8 cellular contexts compared by ENCODE assay signal in the genomic region with DNA sequence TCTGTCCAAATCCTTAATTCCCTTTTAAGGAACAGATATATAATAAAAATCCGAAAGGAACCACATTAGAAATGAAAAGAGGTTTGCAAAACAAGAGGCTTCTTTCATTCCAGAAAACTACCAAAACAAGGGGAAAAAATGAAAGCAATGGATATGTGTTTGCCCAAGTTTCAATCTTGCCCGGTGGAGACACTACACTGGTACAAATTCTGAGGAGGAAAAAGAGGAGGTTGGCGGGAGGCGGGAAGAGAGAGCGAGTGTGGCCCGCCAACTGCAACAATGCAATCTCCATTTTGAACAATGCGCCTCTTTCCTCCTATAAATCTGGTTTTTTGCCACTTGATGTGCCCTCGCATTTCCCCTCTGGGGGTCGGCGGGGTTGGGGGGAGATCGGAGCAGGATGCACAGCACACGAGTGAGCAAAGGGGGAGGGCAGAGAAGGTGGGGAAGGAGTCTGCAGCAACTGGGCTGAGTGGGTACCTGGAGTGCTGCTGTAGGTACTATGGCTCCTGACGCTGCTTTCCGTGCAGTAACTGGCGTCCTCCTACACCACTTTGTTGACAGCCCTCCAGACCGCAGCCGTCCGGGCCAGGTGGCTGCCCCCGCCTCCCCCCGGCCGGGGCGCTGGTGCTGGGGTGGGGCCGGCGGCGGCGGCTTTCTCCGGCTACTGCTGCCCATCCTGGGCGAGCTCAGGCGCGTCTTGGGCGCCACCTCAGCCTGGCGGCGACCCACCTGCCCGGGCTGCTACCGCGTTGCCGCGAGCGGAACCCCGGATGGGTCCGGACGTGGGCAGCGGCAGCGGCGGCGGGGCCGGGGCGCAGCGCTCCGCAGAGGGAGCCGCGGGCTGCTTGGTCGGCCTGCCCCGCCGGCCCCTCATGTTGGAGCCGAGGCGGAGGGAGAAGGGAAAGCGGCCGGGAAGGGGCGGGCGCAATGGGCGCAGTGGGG.
DNase-seq lines count a peak whose midpoint lies in the region; ATAC-seq, FAIRE-seq and TF ChIP-seq lines count a peak whose summit lies in the region.

No MANE protein-coding gene starts in this region.

- H2AFZ ChIP-seq in hepatocyte, result peak overlapping the region; percentile 96

- H3K4me3 ChIP-seq in hepatocyte (peak overlapping the region; percentile 100), skeletal muscle cell (ENCODE audit: low read depth, low read length) (peak overlapping the region; percentile 71)

- H3K27ac ChIP-seq in hepatocyte, result peak overlapping the region; percentile 97

- peak; percentile 67 for DNase-seq in GM12891 (ENCODE audit: insufficient read length, low spot score)
- DNase-seq in RPMI7951 (ENCODE audit: low read depth), result peak; percentile 62
- DNase-seq in amniotic epithelial cell (ENCODE audit: low read depth), result peak; percentile 22
- DNase-seq in hepatocyte (ENCODE audit: low spot score), result peak; percentile 79
- DNase-seq in skeletal muscle cell (ENCODE audit: low read depth), result no peak
- no peak for DNase-seq in NOMO-1 treated with DMSO at 0.1 percent for 48 hours (lab: John Stamatoyannopoulos, UW; ENCODE audit: unreplicated experiment)
- no peak for DNase-seq in NCI-H1105 treated with DMSO at 0.1 percent for 48 hours (lab: John Stamatoyannopoulos, UW)

- peak overlapping the region; percentile 89 for H3K4me2 ChIP-seq in hepatocyte

- peak; percentile 91 for TF ChIP-seq POLR2A in GM12891 (IDR thresholded peaks at IDR 0.05; ENCODE audit: low read depth, low read length)

- H3K9me3 ChIP-seq in hepatocyte (ENCODE audit: low read depth), result no peaks in the 10 kb centered on the region

- peak; percentile 66 for ATAC-seq in HG02798 (IDR thresholded peaks at IDR 0.05; ENCODE audit: poor library complexity, unreplicated experiment)

- peaks cover 3% of the 10 kb centered on the region for H3K36me3 ChIP-seq in hepatocyte (replicated peaks; ENCODE audit: insufficient read depth, low read depth)

- peak; percentile 95 for FAIRE-seq in GM12891 (lab: Jason Lieb, UNC)

- under 1% methylated on average over 53 of the region's 62 CpGs for WGBS in hepatocyte (ENCODE audit: low lambda C conversion rate, missing lambda C conversion rate)

- peaks cover 49% of the 10 kb centered on the region for H3K79me2 ChIP-seq in hepatocyte

- no peaks in the 10 kb centered on the region for H3K9me2 ChIP-seq in hepatocyte (replicated peaks; ENCODE audit: insufficient read depth)

- no peaks in the 10 kb centered on the region for H3K4me1 ChIP-seq in hepatocyte (ENCODE audit: insufficient read depth)

- H3K27me3 ChIP-seq in hepatocyte, result peaks cover 5% of the 10 kb centered on the region

- H4K20me1 ChIP-seq in hepatocyte (ENCODE audit: insufficient read depth, poor library complexity, severe bottlenecking), result peaks cover 4% of the 10 kb centered on the region

- TF ChIP-seq CTCF in hepatocyte (IDR thresholded peaks at IDR 0.05; ENCODE audit: poor library complexity), result no peak

TF ChIP-seq in GM12891, 5 proteins besides CTCF, POLR2A, EP300 and RAD21:
- TF ChIP-seq SPI1 (IDR thresholded peaks at IDR 0.05; ENCODE audit: low read depth, low read length), result no peak
- TF ChIP-seq PAX5 (IDR thresholded peaks at IDR 0.05; ENCODE audit: insufficient read depth, low read length, severe bottlenecking), result no peak
- TF ChIP-seq POLR2AphosphoS5 (IDR thresholded peaks at IDR 0.05; ENCODE audit: low read depth, low read length), result peak; percentile 94
- TF ChIP-seq POU2F2 (IDR thresholded peaks at IDR 0.05; ENCODE audit: low read depth, low read length), result peak; percentile 51; the same call in 1 of the 2 replicates
- TF ChIP-seq TAF1 (IDR thresholded peaks at IDR 0.05; ENCODE audit: low read depth, low read length), result peak; percentile 44

Comparison
In these comparisons a context has a peak if more than half of its experiments do, and no peak if none do; other contexts are left out.
1. DNase-seq: peak in GM12891 (single experiment), RPMI7951 (single experiment), amniotic epithelial cell (single experiment) and hepatocyte (single experiment); none in skeletal muscle cell (single experiment), NOMO-1 treated with DMSO at 0.1 percent for 48 hours (single experiment) and NCI-H1105 treated with DMSO at 0.1 percent for 48 hours (single experiment).